ENCODE assay signal across 30 cellular contexts in the genomic region with DNA sequence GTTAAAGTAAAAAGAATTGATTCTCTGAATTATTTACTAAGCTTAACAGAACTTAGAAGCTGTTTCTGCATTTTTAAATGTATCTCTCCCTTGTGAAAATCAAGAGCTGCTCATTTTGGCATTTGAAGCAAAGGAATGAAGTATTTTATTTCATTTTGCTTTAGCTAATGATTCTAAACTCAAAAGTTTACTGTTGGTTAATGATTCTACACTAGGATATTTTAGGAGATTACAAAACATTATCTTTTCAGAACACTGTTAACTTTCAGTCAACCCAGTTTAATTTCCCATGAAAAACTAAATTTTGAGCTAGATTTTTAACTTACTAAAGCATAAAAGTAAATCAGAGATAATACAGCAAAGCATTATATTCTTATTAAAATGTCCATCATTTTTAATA.
"Had no signal": no experiment of that assay in that cellular context is flagged by ENCODE, and none has a peak within 500 bp of the region (broad histone marks: within the 10 kb centered on the region; RNA-seq: fewer than 3 reads in every experiment).

No MANE protein-coding gene starts in this region.

- H3K36me3 Mint-ChIP-seq: naive thymus-derived CD4-positive, alpha-beta T cell; natural killer cell; neural progenitor cell; stimulated activated effector memory CD8-positive, alpha-beta T cell treated with anti-CD3 and anti-CD28 coated beads, Interleukin-12 subunit alpha, Interleukin-12 subunit beta, amount 100 ng/mL, for 72 hours; type B pancreatic cell had no signal

- H3K9me3 ChIP-seq: ovary, psoas muscle, spleen, suprapubic skin, testis, tibial artery, transverse colon, upper lobe of right lung, uterus had no signal

- H3K4me2 ChIP-seq: neural progenitor cell, smooth muscle cell had no signal

- H3K4me3 Mint-ChIP-seq: naive thymus-derived CD4-positive, alpha-beta T cell; natural killer cell; nephron; neural progenitor cell; stimulated activated effector memory CD8-positive, alpha-beta T cell treated with anti-CD3 and anti-CD28 coated beads, Interleukin-12 subunit alpha, Interleukin-12 subunit beta, amount 100 ng/mL, for 72 hours; stimulated activated naive CD8-positive, alpha-beta T cell treated with anti-CD3 and anti-CD28 coated beads, Interleukin-15, amount 100 ng/mL, for 72 hours; type B pancreatic cell had no signal

- H3K27ac Mint-ChIP-seq: naive thymus-derived CD4-positive, alpha-beta T cell; natural killer cell; neural progenitor cell; progenitor cell of endocrine pancreas; stimulated activated effector memory CD8-positive, alpha-beta T cell treated with anti-CD3 and anti-CD28 coated beads, Interleukin-12 subunit alpha, Interleukin-12 subunit beta, amount 100 ng/mL, for 72 hours; stimulated activated naive CD8-positive, alpha-beta T cell treated with anti-CD3 and anti-CD28 coated beads, Interleukin-15, amount 100 ng/mL, for 72 hours; type B pancreatic cell had no signal

- H3K36me3 ChIP-seq: neural progenitor cell, ovary, spleen, suprapubic skin, tibial artery, transverse colon, upper lobe of right lung, uterus had no signal

- H3K4me3 ChIP-seq: neural progenitor cell, ovary, psoas muscle, skin epidermis, smooth muscle cell, spleen, suprapubic skin, testis, tibial artery, transverse colon, upper lobe of right lung, uterus had no signal

- DNase-seq: naive thymus-derived CD4-positive, alpha-beta T cell; natural killer cell; occipital lobe; ovary; posterior cingulate gyrus; psoas muscle; right cardiac atrium; spleen; stimulated activated CD4-positive, alpha-beta T cell treated with anti-CD3 and anti-CD28 coated beads, Interleukin-12 subunit alpha, Interleukin-12 subunit beta, amount 100 ng/mL, for 4 hours; stimulated activated CD4-positive, alpha-beta T cell treated with anti-CD3 and anti-CD28 coated beads, Interleukin-1b, Interleukin-23, amount 100 ng/mL, for 48 hours; stimulated activated CD4-positive, alpha-beta T cell treated with anti-CD3 and anti-CD28 coated beads, Interleukin-4, amount 100 ng/mL, for 1 hour; stimulated activated naive CD4-positive, alpha-beta T cell; stimulated activated naive CD8-positive, alpha-beta T cell treated with anti-CD3 and anti-CD28 coated beads, Interleukin-15, amount 100 ng/mL, for 72 hours; stimulated activated naive CD8-positive, alpha-beta T cell treated with anti-CD3 and anti-CD28 coated beads, Interleukin-15, Interleukin-2, amounts not matched to agents 100 U/mL and 50 U/mL, for 24 hours; substantia nigra; testis; tibial artery; transverse colon; upper lobe of right lung; uterus had no signal

- H3K4me1 Mint-ChIP-seq: naive thymus-derived CD4-positive, alpha-beta T cell; natural killer cell; nephron; neural progenitor cell; stimulated activated effector memory CD8-positive, alpha-beta T cell treated with anti-CD3 and anti-CD28 coated beads, Interleukin-12 subunit alpha, Interleukin-12 subunit beta, amount 100 ng/mL, for 72 hours; stimulated activated naive CD8-positive, alpha-beta T cell treated with anti-CD3 and anti-CD28 coated beads, Interleukin-15, amount 100 ng/mL, for 72 hours had no signal

- H3K9me3 Mint-ChIP-seq: neural progenitor cell; stimulated activated naive CD8-positive, alpha-beta T cell treated with anti-CD3 and anti-CD28 coated beads, Interleukin-15, amount 100 ng/mL, for 72 hours; type B pancreatic cell had no signal

- H3K9ac ChIP-seq: neural progenitor cell, parathyroid adenoma had no signal

- H3K4me1 ChIP-seq: neural progenitor cell, parathyroid adenoma, psoas muscle, spleen, suprapubic skin, testis, tibial artery, transverse colon, upper lobe of right lung, uterus had no signal

- H3K27me3 ChIP-seq: neural progenitor cell, ovary, spleen, suprapubic skin, testis, tibial artery, transverse colon, upper lobe of right lung had no signal

- ATAC-seq: naive thymus-derived CD4-positive, alpha-beta T cell; natural killer cell; psoas muscle; right cardiac atrium; sciatic nerve; stimulated activated effector memory CD8-positive, alpha-beta T cell treated with anti-CD3 and anti-CD28 coated beads, Interleukin-12 subunit alpha, Interleukin-12 subunit beta, amount 100 ng/mL, for 72 hours; stimulated activated naive CD8-positive, alpha-beta T cell treated with anti-CD3 and anti-CD28 coated beads, Interleukin-15, amount 100 ng/mL, for 72 hours; stimulated activated naive CD8-positive, alpha-beta T cell treated with anti-CD3 and anti-CD28 coated beads, Interleukin-15, Interleukin-2, amounts not matched to agents 100 U/mL and 50 U/mL, for 24 hours; upper lobe of right lung had no signal

- H3K79me2 ChIP-seq: parathyroid adenoma had no signal

- H3K27me3 Mint-ChIP-seq: naive thymus-derived CD4-positive, alpha-beta T cell; progenitor cell of endocrine pancreas; stimulated activated naive CD8-positive, alpha-beta T cell treated with anti-CD3 and anti-CD28 coated beads, Interleukin-15, amount 100 ng/mL, for 72 hours; type B pancreatic cell had no signal

- H3K27ac ChIP-seq: neural progenitor cell, ovary, parathyroid adenoma, psoas muscle, skin epidermis, spleen, suprapubic skin, testis, tibial artery, transverse colon, upper lobe of right lung, uterus had no signal

- H2AFZ ChIP-seq: neural progenitor cell, parathyroid adenoma had no signal
